In genomic region chr18:68833756-68834155, GRCh38 we compare ENCODE assay signal across 25 cellular contexts. TPM values are rescaled to one million over a fixed set of nuclear protein-coding genes. Genes with fewer than 3 reads are reported as not detected.
"Had no signal": no experiment of that assay in that cellular context is flagged by ENCODE, and none has a peak within 500 bp of the region (broad histone marks: within the 10 kb centered on the region; RNA-seq: fewer than 3 reads in every experiment).

No MANE protein-coding gene starts in this region.

- H3K9me3 ChIP-seq: gastroesophageal sphincter, heart left ventricle, left lung, mucosa of descending colon, neutrophil, right lobe of liver, suprapubic skin, vagina had no signal

- H3K27me3 ChIP-seq: foreskin keratinocyte, gastroesophageal sphincter, heart left ventricle, hepatocyte, left lung, neutrophil, right lobe of liver, suprapubic skin, vagina had no signal

- DNase-seq: effector CD8-positive, alpha-beta T cell; endodermal cell; foreskin keratinocyte; heart left ventricle; left cardiac atrium; left lung; mesenchymal stem cell; mucosa of descending colon; naive B cell; right lobe of liver; small intestine; stimulated activated CD4-positive, alpha-beta T cell treated with anti-CD3 and anti-CD28 coated beads, Interleukin-15, amount 100 ng/mL, for 24 hours; stimulated activated CD4-positive, alpha-beta T cell treated with anti-CD3 and anti-CD28 coated beads, Interleukin-2, amount 100 ng/mL, for 48 hours; stimulated activated naive CD4-positive, alpha-beta T cell; stimulated activated naive CD8-positive, alpha-beta T cell treated with anti-CD3 and anti-CD28 coated beads, Interleukin-15, amount 100 ng/mL, for 72 hours; trophoblast cell had no signal

- H3K4me1 ChIP-seq: foreskin keratinocyte, gastroesophageal sphincter, parathyroid adenoma, right lobe of liver, suprapubic skin, vagina had no signal

- H2AFZ ChIP-seq: hepatocyte, parathyroid adenoma had no signal

- H3K79me2 ChIP-seq: hepatocyte, parathyroid adenoma had no signal

- H3K27ac ChIP-seq: epithelial cell of prostate, foreskin keratinocyte, gastroesophageal sphincter, heart left ventricle, hepatocyte, left lung, neutrophil, parathyroid adenoma, right lobe of liver, suprapubic skin, vagina had no signal

- H3K4me3 ChIP-seq: gastroesophageal sphincter, heart left ventricle, hepatocyte, left lung, mucosa of descending colon, right lobe of liver, suprapubic skin, vagina had no signal

- H3K9ac ChIP-seq: parathyroid adenoma had no signal

- H3K36me3 ChIP-seq: gastroesophageal sphincter, heart left ventricle, left lung, neutrophil, right lobe of liver, suprapubic skin, vagina had no signal

- H3K4me2 ChIP-seq: hepatocyte had no signal

- ATAC-seq: esophagus mucosa; foreskin keratinocyte; gastroesophageal sphincter; heart left ventricle; left cardiac atrium; left lung; mucosa of descending colon; natural killer cell treated with Interleukin-12 subunit alpha and Interleukin-12 subunit beta and Interleukin-15 and Interleukin-18, amount 100 ng/mL, for 72 hours; right lobe of liver; stimulated activated naive CD8-positive, alpha-beta T cell treated with anti-CD3 and anti-CD28 coated beads, Interleukin-15, amount 100 ng/mL, for 72 hours had no signal

RNA-seq across cellular contexts. Expression of gene CCDC102B, which starts 35.9 kb away (rescaled TPM):
- total RNA-seq: foreskin keratinocyte had no signal
